9 cellular contexts compared by ENCODE assay signal in genomic region chr5:115309751-115310370, GRCh38. TPM values are rescaled to one million over a fixed set of nuclear protein-coding genes. Genes with fewer than 3 reads are reported as not detected.
DNase-seq lines count a peak whose midpoint lies in the region; ATAC-seq and TF ChIP-seq lines count a peak whose summit lies in the region.
"Had no signal": no experiment of that assay in that cellular context is flagged by ENCODE, and none has a peak within 500 bp of the region (broad histone marks: within the 10 kb centered on the region; RNA-seq: fewer than 3 reads in every experiment).

No MANE protein-coding gene starts in this region.

- H3K9me3 ChIP-seq in Loucy (ENCODE audit: insufficient read depth, low read depth, low read length) (no peaks in the 10 kb centered on the region), right atrium auricular region (no peaks in the 10 kb centered on the region), tibial artery (no peaks in the 10 kb centered on the region)
- H3K9me3 ChIP-seq: Caco-2 had no signal

- H3K36me3 ChIP-seq in Loucy (ENCODE audit: insufficient read depth, low read length) (no peaks in the 10 kb centered on the region), right atrium auricular region (no peaks in the 10 kb centered on the region), tibial artery (no peaks in the 10 kb centered on the region)

- H3K36me3 Mint-ChIP-seq in activated B cell treated with CpG ODN at 0.5 μM for 24 hours (ENCODE audit: low read depth): no peaks in the 10 kb centered on the region

- no peak overlapping the region for H2AFZ ChIP-seq in Loucy (ENCODE audit: low read length)

- no peaks in the 10 kb centered on the region for H3K79me2 ChIP-seq in Loucy (ENCODE audit: insufficient read depth, low read length)

- POLR2A ChIA-PET in activated B cell treated with CpG ODN at 0.5 μM for 24 hours (lab: Charles Lee): interaction anchor here (0.7 to 1.2 kb wide), 3 partner anchors 238 to 293 kb away, joined by 3 to 5 read pairs (median 5); partner anchors contain the start of gene TICAM2

- no peaks in the 10 kb centered on the region for H3K4me1 Mint-ChIP-seq in activated B cell treated with CpG ODN at 0.5 μM for 24 hours

- ATAC-seq in activated B cell treated with CpG ODN at 0.5 μM for 24 hours (ENCODE audit: low read depth): peak; percentile 61

- CTCF ChIA-PET in activated B cell treated with CpG ODN at 0.5 μM for 24 hours (lab: Charles Lee): interaction anchor here (0.7 to 7.3 kb wide), 27 partner anchors 10 to 1697 kb away, joined by 3 to 134 read pairs (median 4); partner anchors contain the start of genes CCDC112 and FEM1C

- no peak overlapping the region for H3K27ac Mint-ChIP-seq in activated B cell treated with CpG ODN at 0.5 μM for 24 hours

- H4K20me1 ChIP-seq in Loucy (ENCODE audit: insufficient read depth, low read length, poor library complexity, severe bottlenecking): no peaks in the 10 kb centered on the region

- peaks cover 3% of the 10 kb centered on the region for H3K27me3 Mint-ChIP-seq in activated B cell treated with CpG ODN at 0.5 μM for 24 hours

- no peak overlapping the region for H3K9ac ChIP-seq in Loucy (ENCODE audit: low read depth, low read length, poor library complexity, severe bottlenecking)

- DNase-seq in NCI-H2196 (lab: John Stamatoyannopoulos, UW; ENCODE audit: unreplicated experiment): peak; percentile 59
- DNase-seq in NCI-H2196 treated with DMSO at 0.1 percent for 48 hours (lab: John Stamatoyannopoulos, UW; ENCODE audit: unreplicated experiment): no peak
- DNase-seq in activated B cell treated with CpG ODN at 0.5 μM for 24 hours: no peak
- DNase-seq in right atrium auricular region (ENCODE audit: low spot score): no peak
- DNase-seq in tibial artery: no peak
- no peak for DNase-seq in mucosa of gallbladder (ENCODE audit: low spot score)
- DNase-seq in posterior vena cava (ENCODE audit: low spot score): no peak

- no peak overlapping the region for H3K4me3 ChIP-seq in Loucy (ENCODE audit: low read length, poor library complexity, severe bottlenecking)
- H3K4me3 ChIP-seq in right atrium auricular region: no peak overlapping the region
- no peak overlapping the region for H3K4me3 ChIP-seq in tibial artery

- H3K4me3 Mint-ChIP-seq in activated B cell treated with CpG ODN at 0.5 μM for 24 hours: no peak overlapping the region

- intact Hi-C loops in activated B cell treated with CpG ODN at 0.5 μM for 24 hours (cut with micrococcal nuclease) (loop anchor here (1.0 to 5.0 kb wide), 8 partner anchors 264 to 1698 kb away; partner anchors contain the start of gene TMED7), tibial artery (cut with DNase I; ENCODE audit: low total_unique reads) (loop anchor here (5.0 kb wide), 1 partner anchor 277 kb away; no protein-coding TSS in a partner anchor), posterior vena cava (cut with DNase I) (loop anchor here (5.0 kb wide), 2 partner anchors 262 to 277 kb away; no protein-coding TSS in a partner anchor)

- H3K27me3 ChIP-seq in Loucy (ENCODE audit: insufficient read depth, low read length, poor library complexity, severe bottlenecking) (no peaks in the 10 kb centered on the region), right atrium auricular region (no peaks in the 10 kb centered on the region), tibial artery (peaks cover 0 to 2% of the 10 kb centered on the region in 2 donors)

- TF ChIP-seq CTCF in Loucy (conservative IDR thresholded peaks at IDR 0.05; ENCODE audit: low read length) (peak; percentile 52), activated B cell treated with CpG ODN at 0.5 μM for 24 hours (IDR thresholded peaks at IDR 0.05) (no peak), right atrium auricular region (IDR thresholded peaks at IDR 0.05) (peak; percentile 51 to 78), tibial artery (IDR thresholded peaks at IDR 0.05) (peak; percentile 74 to 76)

- H3K9me2 ChIP-seq in Loucy (replicated peaks; ENCODE audit: low read depth, low read length): no peaks in the 10 kb centered on the region

- no peaks in the 10 kb centered on the region for H3K4me1 ChIP-seq in Loucy (ENCODE audit: insufficient read depth, low read length, poor library complexity, severe bottlenecking)
- H3K4me1 ChIP-seq in right atrium auricular region: no peaks in the 10 kb centered on the region
- H3K4me1 ChIP-seq in tibial artery: no peaks in the 10 kb centered on the region
- H3K4me1 ChIP-seq: Caco-2 had no signal

- no peak overlapping the region for H3K4me2 ChIP-seq in Loucy (ENCODE audit: low read depth, low read length, poor library complexity, severe bottlenecking)

- no peaks in the 10 kb centered on the region for H3K9me3 Mint-ChIP-seq in activated B cell treated with CpG ODN at 0.5 μM for 24 hours

- H3F3A ChIP-seq in Loucy (ENCODE audit: low read depth): no peaks in the 10 kb centered on the region

- H3K27ac ChIP-seq in right atrium auricular region (no peak overlapping the region), tibial artery (no peak overlapping the region)

RNA-seq across cellular contexts. Expression of gene CCDC112, which starts 13.4 kb away (rescaled TPM):
- total RNA-seq in activated B cell treated with CpG ODN at 0.5 μM for 24 hours (5.2 and 5.3 TPM in 2 replicates), right atrium auricular region (1 to 10 TPM; 3.8 to 7.7 TPM), mucosa of gallbladder (4.1 TPM), posterior vena cava (1 to 10 TPM; 5.8 to 6.4 TPM)

RNA-seq across cellular contexts. Expression of gene PGGT1B, which starts 47.2 kb away (rescaled TPM):
- 52.1 and 52.9 TPM in 2 replicates for total RNA-seq in activated B cell treated with CpG ODN at 0.5 μM for 24 hours
- 1 to 10 TPM; 4.3 to 8.8 TPM for total RNA-seq in right atrium auricular region
- 44.0 TPM for total RNA-seq in mucosa of gallbladder
- total RNA-seq in posterior vena cava: 10 to 100 TPM; 32.4 to 41.1 TPM
